31 cellular contexts compared by ENCODE assay signal in genomic region chr4:145388043-145388442, GRCh38.
A peak's percentile ranks its signal among the peaks of the same experiment; 100 is the strongest.
DNase-seq lines count a peak whose midpoint lies in the region; ATAC-seq and TF ChIP-seq lines count a peak whose summit lies in the region.
"Had no signal": no experiment of that assay in that cellular context is flagged by ENCODE, and none has a peak within 500 bp of the region (broad histone marks: within the 10 kb centered on the region; RNA-seq: fewer than 3 reads in every experiment).

No MANE protein-coding gene starts in this region.

- POLR2A ChIA-PET in PC-3 (lab: Charles Lee; ENCODE audit: unreplicated experiment), result no interaction called here

- H3K79me2 ChIP-seq in PC-3 (ENCODE audit: low read length), result no peaks in the 10 kb centered on the region

- TF ChIP-seq CTCF in PC-3 (conservative IDR thresholded peaks at IDR 0.05; ENCODE audit: low read depth, low read length), result no peak
- no peak for TF ChIP-seq CTCF in epithelial cell of esophagus (IDR thresholded peaks at IDR 0.05; ENCODE audit: insufficient read depth, low read depth, low read length, missing control alignments)
- no peak for TF ChIP-seq CTCF in GM20000 (IDR thresholded peaks at IDR 0.05; ENCODE audit: extremely low read depth, missing control alignments)

- H3K36me3 Mint-ChIP-seq in activated naive CD8-positive, alpha-beta T cell treated with anti-CD3 and anti-CD28 coated beads for 36 hours, result no peaks in the 10 kb centered on the region
- H3K36me3 Mint-ChIP-seq: T-cell, WTC11 had no signal

- H3K9me2 ChIP-seq in PC-3 (replicated peaks; ENCODE audit: low read length), result no peaks in the 10 kb centered on the region

- no peak overlapping the region for H3K27ac Mint-ChIP-seq in activated naive CD8-positive, alpha-beta T cell treated with anti-CD3 and anti-CD28 coated beads for 36 hours
- H3K27ac Mint-ChIP-seq: activated CD4-positive, alpha-beta T cell treated with anti-CD3 and anti-CD28 coated beads, Interleukin-2, amount 10 ng/mL, durations not matched to agents 7 days and 5 days; activated T-cell treated with anti-CD3 and anti-CD28 coated beads, Interleukin-2, amount 50 U/mL, for 24 hours; dendritic cell treated with granulocyte-macrophage colony-stimulating factor and Interleukin-4, amounts not matched to agents 40 ng/mL and 50 ng/mL, for 4 days; naive thymus-derived CD4-positive, alpha-beta T cell; T-cell; WTC11 had no signal

- H3K36me3 ChIP-seq in PC-3 (ENCODE audit: low read depth, low read length), result no peaks in the 10 kb centered on the region
- H3K36me3 ChIP-seq: BE2C, left ventricle myocardium inferior, neutrophil, Peyer's patch, tibial artery had no signal

- peak; percentile 3 for DNase-seq in HT-29 (ENCODE audit: low spot score)
- DNase-seq in PC-3, result peak; percentile 48
- DNase-seq in epithelial cell of esophagus (ENCODE audit: low read depth), result peak; percentile 7
- peak; percentile 63 for DNase-seq in myocyte (ENCODE audit: low read depth)
- DNase-seq in activated naive CD8-positive, alpha-beta T cell treated with anti-CD3 and anti-CD28 coated beads for 36 hours, result no peak
- DNase-seq in GM20000 (ENCODE audit: low spot score), result no peak
- no peak for DNase-seq in germinal center (ENCODE audit: low spot score)
- DNase-seq: activated CD4-positive, alpha-beta T cell treated with anti-CD3 and anti-CD28 coated beads, Interleukin-2, amount 10 ng/mL, durations not matched to agents 7 days and 5 days; activated effector memory CD4-positive, alpha-beta T cell treated with anti-CD3 and anti-CD28 coated beads, Interleukin-2, amount 50 U/mL, for 16 hours; activated T-cell treated with anti-CD3 and anti-CD28 coated beads, Interleukin-2, amount 50 U/mL, for 24 hours; BE2C; H7; hypothalamus; left ventricle myocardium inferior; midbrain; naive thymus-derived CD4-positive, alpha-beta T cell; NCI-H1417 treated with DMSO at 0.1 percent for 48 hours; NCI-H2081 treated with DMSO at 0.1 percent for 48 hours; NCI-H345; Peyer's patch; SHP77; stimulated activated CD4-positive, alpha-beta T cell treated with anti-CD3 and anti-CD28 coated beads, Interleukin-12 subunit alpha, Interleukin-12 subunit beta, amount 100 ng/mL, for 4 hours; stimulated activated CD4-positive, alpha-beta T cell treated with anti-CD3 and anti-CD28 coated beads, Interleukin-2, amount 100 ng/mL, for 48 hours; T-cell; tibial artery had no signal

- no peak overlapping the region for H3K4me2 ChIP-seq in PC-3 (ENCODE audit: low read length)
- H3K4me2 ChIP-seq: KMS-11 had no signal

- no peaks in the 10 kb centered on the region for H3K9me3 ChIP-seq in PC-3 (ENCODE audit: low read length)
- H3K9me3 ChIP-seq: BE2C, neutrophil, Peyer's patch, tibial artery had no signal

- peaks cover 9% of the 10 kb centered on the region for H3K9me3 Mint-ChIP-seq in activated naive CD8-positive, alpha-beta T cell treated with anti-CD3 and anti-CD28 coated beads for 36 hours
- H3K9me3 Mint-ChIP-seq: dendritic cell treated with granulocyte-macrophage colony-stimulating factor and Interleukin-4, amounts not matched to agents 40 ng/mL and 50 ng/mL, for 4 days had no signal

- BruUV-seq in PC-3 (replicated peaks; lab: Mats Ljungman, UMichigan), result no TSS peak

- no peak for ATAC-seq in PC-3
- ATAC-seq: naive thymus-derived CD4-positive, alpha-beta T cell; sciatic nerve; T-cell; WTC11 had no signal

- intact Hi-C loops in PC-3 (cut with micrococcal nuclease), result no loop called here

- peaks cover 4% of the 10 kb centered on the region for H3K4me1 Mint-ChIP-seq in activated naive CD8-positive, alpha-beta T cell treated with anti-CD3 and anti-CD28 coated beads for 36 hours
- H3K4me1 Mint-ChIP-seq: central memory CD8-positive, alpha-beta T cell; WTC11 had no signal

- H3K27me3 ChIP-seq in PC-3 (ENCODE audit: low read length), result peaks cover 16% of the 10 kb centered on the region; the same call in 1 of the 2 replicates
- H3K27me3 ChIP-seq: neutrophil, Peyer's patch, tibial artery had no signal

- H3K4me3 ChIP-seq in PC-3 (ENCODE audit: low read length), result no peak overlapping the region
- no peak overlapping the region for H3K4me3 ChIP-seq in epithelial cell of esophagus (ENCODE audit: low read length)
- H3K4me3 ChIP-seq: left ventricle myocardium inferior, Peyer's patch, tibial artery had no signal

- H2AFZ ChIP-seq in PC-3 (ENCODE audit: low read length), result no peak overlapping the region

- CTCF ChIA-PET in PC-3 (lab: Charles Lee), result no interaction called here

- H3K4me3 Mint-ChIP-seq in activated naive CD8-positive, alpha-beta T cell treated with anti-CD3 and anti-CD28 coated beads for 36 hours, result no peak overlapping the region
- H3K4me3 Mint-ChIP-seq: activated CD4-positive, alpha-beta T cell treated with anti-CD3 and anti-CD28 coated beads, Interleukin-2, amount 10 ng/mL, durations not matched to agents 7 days and 5 days; activated T-cell treated with anti-CD3 and anti-CD28 coated beads, Interleukin-2, amount 50 U/mL, for 24 hours; central memory CD8-positive, alpha-beta T cell; dendritic cell treated with granulocyte-macrophage colony-stimulating factor and Interleukin-4, amounts not matched to agents 40 ng/mL and 50 ng/mL, for 4 days; naive thymus-derived CD4-positive, alpha-beta T cell; T-cell; WTC11 had no signal

- no peaks in the 10 kb centered on the region for H3F3A ChIP-seq in PC-3 (ENCODE audit: low read length, unreplicated experiment)

- no peaks in the 10 kb centered on the region for H4K20me1 ChIP-seq in PC-3 (ENCODE audit: low read length)

- H3K4me1 ChIP-seq in PC-3 (ENCODE audit: insufficient read depth, low read length), result peaks cover 7% of the 10 kb centered on the region; the same call in 1 of the 2 replicates
- H3K4me1 ChIP-seq: BE2C, left ventricle myocardium inferior, Peyer's patch, tibial artery had no signal

- H3K27me3 Mint-ChIP-seq in activated naive CD8-positive, alpha-beta T cell treated with anti-CD3 and anti-CD28 coated beads for 36 hours, result peaks cover 32% of the 10 kb centered on the region
- H3K27me3 Mint-ChIP-seq: dendritic cell treated with granulocyte-macrophage colony-stimulating factor and Interleukin-4, amounts not matched to agents 40 ng/mL and 50 ng/mL, for 4 days had no signal

- no peak overlapping the region for H3K9ac ChIP-seq in PC-3 (ENCODE audit: low read length)
- H3K9ac ChIP-seq: KMS-11 had no signal

- H3K27ac ChIP-seq in PC-3 (ENCODE audit: low read length), result no peak overlapping the region; the same call in 1 of the 2 replicates
- H3K27ac ChIP-seq: KMS-11, left ventricle myocardium inferior, neutrophil, Peyer's patch, tibial artery had no signal

Comparison
In these comparisons a context has a peak if more than half of its experiments do, and no peak if none do; other contexts are left out.
1. DNase-seq: peak in HT-29 (single experiment), PC-3 (single experiment), epithelial cell of esophagus (single experiment) and myocyte (single experiment); none in activated naive CD8-positive, alpha-beta T cell treated with anti-CD3 and anti-CD28 coated beads for 36 hours (single experiment), GM20000 (single experiment) and germinal center (single experiment).